12 cellular contexts compared by ENCODE assay signal in genomic region chr13:32902898-32903297, GRCh38.
DNase-seq lines count a peak whose midpoint lies in the region; ATAC-seq and TF ChIP-seq lines count a peak whose summit lies in the region.
"Had no signal": no experiment of that assay in that cellular context is flagged by ENCODE, and none has a peak within 500 bp of the region (broad histone marks: within the 10 kb centered on the region; RNA-seq: fewer than 3 reads in every experiment).

No MANE protein-coding gene starts in this region.

- ATAC-seq in HG02571 (IDR thresholded peaks at IDR 0.05; ENCODE audit: unreplicated experiment), result no peak
- no peak for ATAC-seq in CD4-positive, alpha-beta T cell (ENCODE audit: poor library complexity)

- H3K4me1 ChIP-seq in NT2/D1 (ENCODE audit: insufficient read depth, insufficient read length), result no peaks in the 10 kb centered on the region
- no peaks in the 10 kb centered on the region for H3K4me1 ChIP-seq in thyroid gland

- POLR2A ChIA-PET in CD4-positive, alpha-beta T cell (lab: Charles Lee), result no interaction called here

- intact Hi-C loops in thyroid gland (cut with DNase I), result no loop called here
- intact Hi-C loops in CD4-positive, alpha-beta T cell (cut with DNase I, micrococcal nuclease), result no loop called here

- H3K9me3 ChIP-seq in NT2/D1 (ENCODE audit: insufficient read depth, low read length) (no peaks in the 10 kb centered on the region), thyroid gland (no peaks in the 10 kb centered on the region)
- no peaks in the 10 kb centered on the region for H3K9me3 ChIP-seq in CD4-positive, alpha-beta T cell (ENCODE audit: control insufficient read depth, low read length)

- 59 to 71% methylated on average over 6 to 7 of the region's 7 CpGs for WGBS in thyroid gland, 2 donors

- H3K27me3 Mint-ChIP-seq in mesothelial cell of epicardium (ENCODE audit: low read depth), result no peaks in the 10 kb centered on the region
- H3K27me3 Mint-ChIP-seq in CD4-positive, alpha-beta T cell, result no peaks in the 10 kb centered on the region

- H3K9ac ChIP-seq in NT2/D1 (ENCODE audit: insufficient read length, low read depth), result no peak overlapping the region

- peak overlapping the region; percentile 21 for H3K27ac Mint-ChIP-seq in mesothelial cell of epicardium
- H3K27ac Mint-ChIP-seq in CD4-positive, alpha-beta T cell, result no peak overlapping the region
- H3K27ac Mint-ChIP-seq: activated T-helper 1 cell treated with anti-CD3 and anti-CD28 coated beads, Interleukin-12 subunit alpha, Interleukin-12 subunit beta, Interleukin-2, Interleukin-4 antibody, amounts not matched to agents 30 ng/mL and 10 ng/mL and 1 ng/mL, durations not matched to agents 14 hours and 24 hours and 36 hours; memory B cell had no signal

- H3K4me1 Mint-ChIP-seq in mesothelial cell of epicardium, result peaks cover 46% of the 10 kb centered on the region
- H3K4me1 Mint-ChIP-seq in CD4-positive, alpha-beta T cell (ENCODE audit: low read depth), result peaks cover 5% of the 10 kb centered on the region

- H3K4me3 ChIP-seq in NT2/D1 (ENCODE audit: insufficient read length, low read depth) (no peak overlapping the region), fibroblast of pulmonary artery (replicated peaks; ENCODE audit: low read depth, low read length) (no peak overlapping the region), thyroid gland (replicated peaks in 1 of 3) (no peak overlapping the region)

- no peaks in the 10 kb centered on the region for H3K36me3 Mint-ChIP-seq in mesothelial cell of epicardium
- no peaks in the 10 kb centered on the region for H3K36me3 Mint-ChIP-seq in CD4-positive, alpha-beta T cell (ENCODE audit: low read depth)
- H3K36me3 Mint-ChIP-seq: memory B cell had no signal

- DNase-seq in NT2/D1 (ENCODE audit: low read depth, low spot score) (peak; percentile 27), fibroblast of pulmonary artery (ENCODE audit: low read depth) (peak; percentile 56), mesothelial cell of epicardium (ENCODE audit: low spot score in 2 of 2, unreplicated experiment in 2 of 2) (no peak), thyroid gland (peak; percentile 12 to 26), OCI-M1 (lab: John Stamatoyannopoulos, UW) (no peak), pons (ENCODE audit: low spot score) (no peak)
- no peak for DNase-seq in CD4-positive, alpha-beta T cell
- DNase-seq: DND-41, KBM-7 had no signal

- H3K27ac ChIP-seq in thyroid gland, result no peak overlapping the region
- H3K27ac ChIP-seq in CD4-positive, alpha-beta T cell (ENCODE audit: low read depth, low read length), result no peak overlapping the region

- TF ChIP-seq POLR2A in thyroid gland (IDR thresholded peaks at IDR 0.05), result no peak

- H3K9me3 Mint-ChIP-seq in mesothelial cell of epicardium, result peaks cover 11% of the 10 kb centered on the region
- no peaks in the 10 kb centered on the region for H3K9me3 Mint-ChIP-seq in CD4-positive, alpha-beta T cell

- CTCF ChIA-PET in CD4-positive, alpha-beta T cell (lab: Charles Lee), result no interaction called here

- H3K27me3 ChIP-seq in NT2/D1 (ENCODE audit: insufficient read depth, insufficient read length) (no peaks in the 10 kb centered on the region), thyroid gland (no peaks in the 10 kb centered on the region)
- H3K27me3 ChIP-seq in CD4-positive, alpha-beta T cell (ENCODE audit: control insufficient read depth, insufficient read depth, low read length), result no peaks in the 10 kb centered on the region

- H3K4me3 Mint-ChIP-seq in mesothelial cell of epicardium, result no peak overlapping the region
- no peak overlapping the region for H3K4me3 Mint-ChIP-seq in CD4-positive, alpha-beta T cell
- H3K4me3 Mint-ChIP-seq: activated T-helper 1 cell treated with anti-CD3 and anti-CD28 coated beads, Interleukin-12 subunit alpha, Interleukin-12 subunit beta, Interleukin-2, Interleukin-4 antibody, amounts not matched to agents 30 ng/mL and 10 ng/mL and 1 ng/mL, durations not matched to agents 14 hours and 24 hours and 36 hours; memory B cell had no signal

- H3K36me3 ChIP-seq in NT2/D1 (ENCODE audit: insufficient read depth, insufficient read length, low read length), result no peaks in the 10 kb centered on the region
- H3K36me3 ChIP-seq in thyroid gland, result no peaks in the 10 kb centered on the region

- TF ChIP-seq CTCF in fibroblast of pulmonary artery (IDR thresholded peaks at IDR 0.05; ENCODE audit: low read length, missing control alignments) (no peak), mesothelial cell of epicardium (IDR thresholded peaks at IDR 0.05; ENCODE audit: unreplicated experiment) (no peak), thyroid gland (IDR thresholded peaks at IDR 0.05) (no peak)
- TF ChIP-seq CTCF in CD4-positive, alpha-beta T cell (IDR thresholded peaks at IDR 0.05), result no peak

Comparison
In these comparisons a context has a peak if more than half of its experiments do, and no peak if none do; other contexts are left out.
1. DNase-seq: peak in NT2/D1 (single experiment), fibroblast of pulmonary artery (single experiment) and thyroid gland (2 of 2); none in mesothelial cell of epicardium (0 of 2), OCI-M1 (single experiment), CD4-positive, alpha-beta T cell (0 of 10) and pons (single experiment).